9 cellular contexts compared by ENCODE assay signal in genomic region chr1:204077979-204078696, GRCh38. TPM values are rescaled to one million over a fixed set of nuclear protein-coding genes. Genes with fewer than 3 reads are reported as not detected.
DNase-seq lines count a peak whose midpoint lies in the region; ATAC-seq and TF ChIP-seq lines count a peak whose summit lies in the region.
"Had no signal": no experiment of that assay in that cellular context is flagged by ENCODE, and none has a peak within 500 bp of the region (broad histone marks: within the 10 kb centered on the region; RNA-seq: fewer than 3 reads in every experiment).

No MANE protein-coding gene starts in this region.

- H3K36me3 ChIP-seq in RWPE2 (ENCODE audit: low read depth) (peaks cover 7% of the 10 kb centered on the region; the same call in 1 of the 2 replicates), gastrocnemius medialis (no peaks in the 10 kb centered on the region)

- H3K27me3 ChIP-seq in RWPE2 (ENCODE audit: insufficient read depth, poor library complexity, severe bottlenecking) (no peaks in the 10 kb centered on the region), gastrocnemius medialis (no peaks in the 10 kb centered on the region)

- intact Hi-C loops in gastrocnemius medialis (cut with DNase I; ENCODE audit: low total_unique reads) = loop anchor here (10.0 kb wide), 1 partner anchor 813 kb away; no protein-coding TSS in a partner anchor

- DNase-seq in HuH-7.5 (ENCODE audit: low spot score) = peak; percentile 72
- DNase-seq in RWPE2 (ENCODE audit: low spot score) = peak; percentile 74
- peak; percentile 25 to 43 for DNase-seq in hippocampal formation (lab: John Stamatoyannopoulos, UW)
- DNase-seq in gastrocnemius medialis = no peak
- DNase-seq in mesenteric fat pad (ENCODE audit: low spot score) = no peak
- DNase-seq in dedifferentiated amniotic fluid mesenchymal stem cell (ENCODE audit: extremely low spot score) = no peak
- DNase-seq in NAMALWA (ENCODE audit: low spot score) = no peak
- DNase-seq: effector CD4-positive, alpha-beta T cell had no signal

- H3K27ac ChIP-seq in RWPE2 (ENCODE audit: poor library complexity, severe bottlenecking) (peak overlapping the region; percentile 86), gastrocnemius medialis (peak overlapping the region; percentile 41 to 92 (median 72))

- H3K9me3 ChIP-seq in RWPE2 (ENCODE audit: severe bottlenecking) (no peaks in the 10 kb centered on the region), gastrocnemius medialis (no peaks in the 10 kb centered on the region)

- H3K4me1 ChIP-seq in RWPE2 (ENCODE audit: insufficient read depth, poor library complexity, severe bottlenecking) (peaks cover 42% of the 10 kb centered on the region), gastrocnemius medialis (peaks cover 64 to 75% of the 10 kb centered on the region in 2 donors)

- no peak for TF ChIP-seq POLR2A in gastrocnemius medialis (IDR thresholded peaks at IDR 0.05)

- TF ChIP-seq CTCF in RWPE2 (IDR thresholded peaks at IDR 0.05; ENCODE audit: poor library complexity, severe bottlenecking) (no peak), gastrocnemius medialis (IDR thresholded peaks at IDR 0.05 in 4 of 5, conservative IDR thresholded peaks at IDR 0.05 in 1 of 5) (no peak)

- no peak overlapping the region for H3K4me3 ChIP-seq in RWPE2 (ENCODE audit: severe bottlenecking)
- peak overlapping the region in 1 of 4 donors; percentile 0 for H3K4me3 ChIP-seq in gastrocnemius medialis

- in situ Hi-C loops in gastrocnemius medialis (cut with MboI; ENCODE audit: low sequenced_read_pairs in 4 of 4) = loop anchor here (5.0 to 10.0 kb wide), 3 partner anchors 47 to 57 kb away; no protein-coding TSS in a partner anchor

- peak; percentile 51 for ATAC-seq in RWPE2 (ENCODE audit: low read depth)
- no peak for ATAC-seq in gastrocnemius medialis
- no peak for ATAC-seq in GM21360 (IDR thresholded peaks at IDR 0.05; ENCODE audit: unreplicated experiment)

RNA-seq across cellular contexts. Expression of gene SOX13, which starts 5.2 kb away (rescaled TPM):
- 10 to 100 TPM; 15.6 to 31.1 (median 16.3) TPM for total RNA-seq in gastrocnemius medialis
- 33.1 TPM for total RNA-seq in mesenteric fat pad

Comparison
In these comparisons a context has a peak if more than half of its experiments do, and no peak if none do; other contexts are left out.
1. DNase-seq: peak in HuH-7.5 (single experiment), RWPE2 (single experiment) and hippocampal formation (2 of 2); none in gastrocnemius medialis (0 of 2), mesenteric fat pad (single experiment), dedifferentiated amniotic fluid mesenchymal stem cell (single experiment) and NAMALWA (single experiment).